8 cellular contexts compared by ENCODE assay signal in the genomic region with DNA sequence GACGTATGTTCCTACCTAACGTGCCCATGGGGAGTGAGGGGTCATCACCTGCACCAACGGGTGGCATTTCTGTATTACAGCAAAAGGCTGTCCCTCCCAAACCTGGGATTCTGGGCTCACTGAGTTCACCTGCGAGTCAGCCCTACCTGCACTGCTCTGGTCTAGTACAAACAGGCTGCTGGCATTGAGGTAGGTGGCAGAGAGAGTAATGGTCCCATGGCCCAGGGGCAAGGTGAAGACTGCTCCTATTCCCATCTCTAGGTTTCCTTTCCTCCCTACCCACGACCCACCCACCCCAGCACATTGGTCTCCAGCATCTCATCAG. TPM values are rescaled to one million over a fixed set of nuclear protein-coding genes. Genes with fewer than 3 reads are reported as not detected.
DNase-seq lines count a peak whose midpoint lies in the region; ATAC-seq, FAIRE-seq and TF ChIP-seq lines count a peak whose summit lies in the region.

No MANE protein-coding gene starts in this region.

- intact Hi-C loops in PC-3 (cut with micrococcal nuclease) (loop anchor here (1.0 kb wide), 2 partner anchors 44 to 67 kb away; a partner anchor contains a TSS), pancreas (cut with DNase I) (loop anchor here in 1 of 3 donors (5.0 kb wide), 1 partner anchor 40 kb away; no protein-coding TSS in a partner anchor)

- DNase-seq in GM12865 (ENCODE audit: low read depth) (no peak), PC-3 (peak; percentile 14), fibroblast of pulmonary artery (ENCODE audit: low read depth) (no peak), pancreas (peak in 1 of 6 donors; percentile 38), NCI-H1694 (lab: John Stamatoyannopoulos, UW) (no peak), NCI-H2029 (lab: John Stamatoyannopoulos, UW) (no peak)

- TF ChIP-seq CTCF in GM12865 (IDR thresholded peaks at IDR 0.05; ENCODE audit: insufficient read depth, low read depth, low read length, missing control alignments) = no peak
- TF ChIP-seq CTCF in PC-3 (conservative IDR thresholded peaks at IDR 0.05; ENCODE audit: low read depth, low read length) = no peak
- no peak for TF ChIP-seq CTCF in fibroblast of pulmonary artery (IDR thresholded peaks at IDR 0.05; ENCODE audit: low read length, missing control alignments)
- TF ChIP-seq CTCF in pancreas (IDR thresholded peaks at IDR 0.05) = no peak

- H3K4me3 ChIP-seq in GM12865 (ENCODE audit: low read depth, low read length) (peak overlapping the region; percentile 86), PC-3 (ENCODE audit: low read length) (peak overlapping the region; percentile 82), fibroblast of pulmonary artery (replicated peaks; ENCODE audit: low read depth, low read length) (peak overlapping the region; percentile 90), pancreas (peak overlapping the region; percentile 44 to 67 (median 65))

- peak overlapping the region; percentile 84 for H2AFZ ChIP-seq in PC-3 (ENCODE audit: low read length)

- TSS peak; percentile 21 for BruUV-seq in PC-3 (replicated peaks; lab: Mats Ljungman, UMichigan)

- no peaks in the 10 kb centered on the region for H3F3A ChIP-seq in PC-3 (ENCODE audit: low read length, unreplicated experiment)

- whole genome bisulfite sequencing in pancreas, 2 donors = 1 to 2% methylated on average over 5 of the region's 5 CpGs

- H3K4me1 ChIP-seq in PC-3 (ENCODE audit: insufficient read depth, low read length) (peaks cover 5% of the 10 kb centered on the region; the same call in 1 of the 2 replicates), pancreas (peaks cover 0 to 17% (median 5%) of the 10 kb centered on the region in 3 donors)

- peak overlapping the region; percentile 93 for H3K4me2 ChIP-seq in PC-3 (ENCODE audit: low read length)

- H3K9me3 ChIP-seq in PC-3 (ENCODE audit: low read length) = no peaks in the 10 kb centered on the region
- H3K9me3 ChIP-seq in pancreas = no peaks in the 10 kb centered on the region

- CTCF ChIA-PET in PC-3 (lab: Charles Lee) = interaction anchor here (0.5 to 3.5 kb wide), 6 partner anchors 23 to 259 kb away, joined by 3 to 29 read pairs (median 6); a partner anchor contains a TSS

- H3K27ac ChIP-seq in PC-3 (ENCODE audit: low read length) (no peak overlapping the region), pancreas (peak overlapping the region; percentile 61 to 83 (median 68))

- peaks cover 12% of the 10 kb centered on the region for H3K79me2 ChIP-seq in PC-3 (ENCODE audit: low read length)

- H3K27me3 ChIP-seq in PC-3 (ENCODE audit: low read length) = no peaks in the 10 kb centered on the region
- no peaks in the 10 kb centered on the region for H3K27me3 ChIP-seq in pancreas

- peak overlapping the region; percentile 73 for H3K9ac ChIP-seq in PC-3 (ENCODE audit: low read length)

- ATAC-seq in PC-3 = peak; percentile 34
- ATAC-seq in pancreas = peak; percentile 10 to 44 (median 31)
- no peak for ATAC-seq in HG03280 (IDR thresholded peaks at IDR 0.05; ENCODE audit: unreplicated experiment)
- ATAC-seq in GM18867 (IDR thresholded peaks at IDR 0.05; ENCODE audit: unreplicated experiment) = no peak

- no peaks in the 10 kb centered on the region for H4K20me1 ChIP-seq in PC-3 (ENCODE audit: low read length)

- no peak for FAIRE-seq in pancreas (lab: Jason Lieb, UNC)

- POLR2A ChIA-PET in PC-3 (lab: Charles Lee; ENCODE audit: unreplicated experiment) = interaction anchor here (0.5 to 1.5 kb wide), 7 partner anchors 9 to 1847 kb away, joined by 3 to 15 read pairs (median 5); a partner anchor contains a TSS

- H3K9me2 ChIP-seq in PC-3 (replicated peaks; ENCODE audit: low read length) = no peaks in the 10 kb centered on the region

- H3K36me3 ChIP-seq in PC-3 (ENCODE audit: low read depth, low read length) (peaks cover 4% of the 10 kb centered on the region; the same call in 1 of the 2 replicates), pancreas (peaks cover 0 to 16% (median 12%) of the 10 kb centered on the region in 3 donors)

RNA-seq across cellular contexts. Expression of a gene that starts 0.4 kb away (rescaled TPM):
- total RNA-seq in PC-3 (2014; rRNA removed) (18.0 and 33.9 TPM in 2 replicates), pancreas (10 to 100 TPM in 3 of 6 donors, 1 to 10 TPM in 3; 6.0 to 17.4 (median 9.2) TPM)
- polyA plus RNA-seq in pancreas = 10 to 100 TPM; 15.4 to 20.4 TPM

RNA-seq across cellular contexts. Expression of a gene that starts 23.3 kb away (rescaled TPM):
- total RNA-seq in PC-3 (2014; rRNA removed) = 1.0 and 2.8 TPM in 2 replicates
- 1 to 10 TPM; 2.4 to 5.0 (median 3.1) TPM for total RNA-seq in pancreas
- 1 to 10 TPM; 1.8 to 3.7 TPM for polyA plus RNA-seq in pancreas

RNA-seq across cellular contexts. Expression of a gene that starts 23.6 kb away (rescaled TPM):
- total RNA-seq in PC-3 (2014; rRNA removed) (48.8 and 50.6 TPM in 2 replicates), pancreas (10 to 100 TPM; 25.8 to 76.8 (median 37.6) TPM)
- polyA plus RNA-seq in pancreas = 10 to 100 TPM; 19.8 to 37.1 TPM

RNA-seq across cellular contexts. Expression of a gene that starts 30.9 kb away (rescaled TPM):
- total RNA-seq in PC-3 (2014; rRNA removed) = 63.0 and 68.2 TPM in 2 replicates
- 10 to 100 TPM in 2 of 6 donors, 1 to 10 TPM in 4; 6.6 to 13.3 (median 9.7) TPM for total RNA-seq in pancreas
- 10 to 100 TPM in 1 of 2 donors, 1 to 10 TPM in 1; 5.7 to 19.8 TPM for polyA plus RNA-seq in pancreas

RNA-seq across cellular contexts. Expression of a gene that starts 31.7 kb away (rescaled TPM):
- total RNA-seq in PC-3 (2014; rRNA removed) (0.35 and 2.0 TPM in 2 replicates), pancreas (1 to 10 TPM; 1.2 to 2.4 (median 2.1) TPM)
- polyA plus RNA-seq in pancreas = 1 to 10 TPM; 2.6 to 3.5 TPM

Comparison
In these comparisons a context has a peak if more than half of its experiments do, and no peak if none do; other contexts are left out.
1. ATAC-seq: peak in PC-3 (single experiment) and pancreas (4 of 4); none in HG03280 (single experiment) and GM18867 (single experiment).
2. Peak in every context shown above with its lines, with median percentiles within 50 percentile points of each other: H3K4me3 ChIP-seq.